In the genomic region with DNA sequence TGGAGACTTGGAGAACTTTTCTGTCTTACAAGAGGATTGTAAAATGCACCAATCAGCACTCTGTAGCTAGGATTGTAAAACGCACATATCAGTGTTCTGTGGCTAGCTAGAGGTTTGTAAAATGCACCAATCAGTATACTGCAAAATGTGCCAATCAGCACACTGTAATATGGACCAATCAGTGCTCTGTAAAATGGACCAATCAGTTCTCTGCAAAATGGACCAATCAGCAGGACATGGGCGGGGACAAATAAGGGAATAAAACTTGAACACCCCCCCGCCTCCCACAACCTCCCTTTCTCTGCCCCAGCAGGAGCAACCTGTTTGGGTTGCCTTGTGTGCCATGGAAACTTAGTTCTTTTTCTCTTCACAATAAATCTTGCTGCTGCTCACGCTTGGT, we compare ENCODE assay signal across 2 cellular contexts.
TF ChIP-seq lines count a peak whose summit lies in the region.

No MANE protein-coding gene starts in this region.

TF ChIP-seq in HepG2, 621 proteins besides CTCF, POLR2A, EP300 and RAD21:
- 0 out of 2 replicates have a peak, but pooled peaks have one; percentile 26 for TF ChIP-seq NFYC (CRISPR knock-in tag; IDR thresholded peaks at IDR 0.05)
- no peak for TF ChIP-seq TARDBP (CRISPR knock-in tag; IDR thresholded peaks at IDR 0.05)
- no peak for TF ChIP-seq ATF1 (CRISPR knock-in tag; IDR thresholded peaks at IDR 0.05)
- TF ChIP-seq GABPB1 (CRISPR knock-in tag; IDR thresholded peaks at IDR 0.05): no peak
- TF ChIP-seq ZNF737 (CRISPR knock-in tag; IDR thresholded peaks at IDR 0.05; ENCODE audit: borderline replicate concordance): no peak
- no peak for TF ChIP-seq SOX6 (IDR thresholded peaks at IDR 0.05)
- no peak for TF ChIP-seq SOX6 (CRISPR knock-in tag; IDR thresholded peaks at IDR 0.05)
- TF ChIP-seq HDAC6 (IDR thresholded peaks at IDR 0.05; ENCODE audit: low read depth, low read length): no peak
- TF ChIP-seq RARG (CRISPR knock-in tag; IDR thresholded peaks at IDR 0.05; ENCODE audit: low read depth): no peak
- TF ChIP-seq NFRKB (IDR thresholded peaks at IDR 0.05): no peak
- no peak for TF ChIP-seq ZNF660 (CRISPR knock-in tag; IDR thresholded peaks at IDR 0.05; ENCODE audit: borderline replicate concordance, low read depth)
- TF ChIP-seq ZNF275 (CRISPR knock-in tag; IDR thresholded peaks at IDR 0.05; ENCODE audit: borderline replicate concordance): no peak
- TF ChIP-seq ZFP1 (CRISPR knock-in tag; IDR thresholded peaks at IDR 0.05): no peak
- no peak for TF ChIP-seq ASH2L (IDR thresholded peaks at IDR 0.05; ENCODE audit: insufficient read length, low read depth, low read length)
- TF ChIP-seq ISX (CRISPR knock-in tag; conservative IDR thresholded peaks at IDR 0.05): no peak
- TF ChIP-seq, protein P1, sequence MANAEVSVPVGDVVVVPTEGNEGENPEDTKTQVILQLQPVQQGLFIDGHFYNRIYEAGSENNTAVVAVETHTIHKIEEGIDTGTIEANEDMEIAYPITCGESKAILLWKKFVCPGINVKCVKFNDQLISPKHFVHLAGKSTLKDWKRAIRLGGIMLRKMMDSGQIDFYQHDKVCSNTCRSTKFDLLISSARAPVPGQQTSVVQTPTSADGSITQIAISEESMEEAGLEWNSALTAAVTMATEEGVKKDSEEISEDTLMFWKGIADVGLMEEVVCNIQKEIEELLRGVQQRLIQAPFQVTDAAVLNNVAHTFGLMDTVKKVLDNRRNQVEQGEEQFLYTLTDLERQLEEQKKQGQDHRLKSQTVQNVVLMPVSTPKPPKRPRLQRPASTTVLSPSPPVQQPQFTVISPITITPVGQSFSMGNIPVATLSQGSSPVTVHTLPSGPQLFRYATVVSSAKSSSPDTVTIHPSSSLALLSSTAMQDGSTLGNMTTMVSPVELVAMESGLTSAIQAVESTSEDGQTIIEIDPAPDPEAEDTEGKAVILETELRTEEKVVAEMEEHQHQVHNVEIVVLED (CRISPR knock-in tag; IDR thresholded peaks at IDR 0.05; ENCODE audit: borderline replicate concordance): no peak
- no peak for TF ChIP-seq XRCC5 (optimal IDR thresholded peaks at IDR 0.05; ENCODE audit: low read length)
- peak in 1 of 2 experiments; percentile 13; a peak in 1 of 4 replicates for TF ChIP-seq MAFK (conservative IDR thresholded peaks at IDR 0.05 in 1 of 2, IDR thresholded peaks at IDR 0.05 in 1 of 2; ENCODE audit: low read length in 2 of 2)

TF ChIP-seq in K562, 482 proteins besides CTCF, POLR2A, EP300 and RAD21:
- no peak for TF ChIP-seq PURB (CRISPR knock-in tag; IDR thresholded peaks at IDR 0.05; ENCODE audit: low read depth)
- 0 out of 2 replicates have a peak, but pooled peaks have one; percentile 24 for TF ChIP-seq ZNF316 (IDR thresholded peaks at IDR 0.05)
- no peak for TF ChIP-seq ZNF764 (CRISPR knock-in tag; IDR thresholded peaks at IDR 0.05; ENCODE audit: low read depth)
- TF ChIP-seq POLR2H (tag; IDR thresholded peaks at IDR 0.05; ENCODE audit: low read depth): no peak
- no peak for TF ChIP-seq ZNF655 (CRISPR knock-in tag; IDR thresholded peaks at IDR 0.05)
- TF ChIP-seq ZHX1 (conservative IDR thresholded peaks at IDR 0.05; ENCODE audit: low read length): no peak
- TF ChIP-seq MXD1 (CRISPR knock-in tag; IDR thresholded peaks at IDR 0.05; ENCODE audit: borderline replicate concordance, poor library complexity, severe bottlenecking): no peak
- TF ChIP-seq NFRKB (IDR thresholded peaks at IDR 0.05; ENCODE audit: low read depth): no peak
- 0 out of 2 replicates have a peak, but pooled peaks have one; percentile 6 for TF ChIP-seq C11orf30 (IDR thresholded peaks at IDR 0.05; ENCODE audit: low read depth)
- no peak for TF ChIP-seq SMAD4 (CRISPR knock-in tag; conservative IDR thresholded peaks at IDR 0.05)
- no peak for TF ChIP-seq PATZ1 (CRISPR knock-in tag; IDR thresholded peaks at IDR 0.05; ENCODE audit: borderline replicate concordance)
- no peak for TF ChIP-seq FIP1L1 (IDR thresholded peaks at IDR 0.05; ENCODE audit: low read depth, low read length, poor library complexity, severe bottlenecking)
- TF ChIP-seq NFYB (IDR thresholded peaks at IDR 0.05; ENCODE audit: extremely low read depth, insufficient read length): peak; percentile 68
- TF ChIP-seq FOXM1 (IDR thresholded peaks at IDR 0.05; ENCODE audit: low read depth): no peak
- no peak for TF ChIP-seq FOXM1 (CRISPR knock-in tag; IDR thresholded peaks at IDR 0.05; ENCODE audit: low read depth)
